Comparison of ENCODE assay signal across 8 cellular contexts in the genomic region with DNA sequence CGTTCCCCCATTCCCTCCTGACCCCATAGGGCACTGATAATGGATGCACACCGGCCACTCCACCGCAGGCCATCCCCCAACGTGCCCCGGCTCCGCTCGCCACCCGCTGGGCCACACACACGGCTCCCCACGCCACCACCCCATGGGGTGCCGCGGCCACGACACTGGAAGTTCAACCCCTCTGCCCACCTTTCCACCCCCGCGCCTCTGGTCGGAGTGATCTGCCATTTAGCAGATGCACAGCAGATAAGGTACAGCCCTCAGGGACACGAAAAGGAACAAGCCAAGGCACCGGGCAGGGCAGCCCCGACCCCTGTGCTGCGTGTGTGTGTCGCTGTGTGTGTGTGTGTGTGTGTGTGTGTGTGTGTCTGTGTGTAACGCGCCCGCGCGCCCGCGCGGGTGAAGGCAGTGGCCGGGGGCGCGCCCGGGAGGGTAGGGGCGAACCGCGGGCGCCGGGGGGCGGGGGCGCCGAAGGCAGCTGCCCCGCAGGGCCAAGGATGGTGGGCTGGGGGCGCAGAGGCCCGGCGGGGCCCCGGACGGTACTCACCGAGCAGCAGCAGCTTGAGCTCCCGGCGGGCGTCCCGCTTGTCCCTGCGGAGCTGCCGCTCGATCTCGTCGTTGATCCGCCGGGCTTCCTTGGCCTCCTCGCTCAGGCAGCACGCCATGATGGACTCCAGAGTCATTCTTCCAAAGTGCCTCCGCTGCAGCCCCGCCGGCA. TPM values are rescaled to one million over a fixed set of nuclear protein-coding genes. Genes with fewer than 3 reads are reported as not detected.
DNase-seq lines count a peak whose midpoint lies in the region; ATAC-seq lines count a peak whose summit lies in the region.

No MANE protein-coding gene starts in this region.

- H2BK15ac ChIP-seq in mesendoderm (replicated peaks; ENCODE audit: low read depth): no peak overlapping the region

- no peaks in the 10 kb centered on the region for H3K4me1 ChIP-seq in mesendoderm (ENCODE audit: control insufficient read depth, low read depth, low read length)

- H2AK5ac ChIP-seq in mesendoderm (ENCODE audit: low read length): no peak overlapping the region

- peaks cover 4% of the 10 kb centered on the region for H3K36me3 Mint-ChIP-seq in activated CD8-positive, alpha-beta T cell treated with anti-CD3 and anti-CD28 coated beads, Interleukin-2, amount 10 ng/mL, durations not matched to agents 7 days and 5 days (ENCODE audit: low read depth)
- peaks cover 19% of the 10 kb centered on the region for H3K36me3 Mint-ChIP-seq in effector memory CD8-positive, alpha-beta T cell (ENCODE audit: insufficient read depth)

- peak overlapping the region; percentile 92 for H3K9ac ChIP-seq in mesendoderm (ENCODE audit: low read length)

- peak overlapping the region; percentile 90 for H3K27ac Mint-ChIP-seq in activated CD8-positive, alpha-beta T cell treated with anti-CD3 and anti-CD28 coated beads, Interleukin-2, amount 10 ng/mL, durations not matched to agents 7 days and 5 days
- H3K27ac Mint-ChIP-seq in effector memory CD8-positive, alpha-beta T cell: peak overlapping the region; percentile 25 to 90

- peaks cover 3% of the 10 kb centered on the region for H3K27me3 Mint-ChIP-seq in activated CD8-positive, alpha-beta T cell treated with anti-CD3 and anti-CD28 coated beads, Interleukin-2, amount 10 ng/mL, durations not matched to agents 7 days and 5 days (ENCODE audit: low read depth)
- H3K27me3 Mint-ChIP-seq in effector memory CD8-positive, alpha-beta T cell: peaks cover 16 to 47% of the 10 kb centered on the region in 2 donors

- H3K27me3 ChIP-seq in mesendoderm (ENCODE audit: insufficient read depth, low read length, poor library complexity): no peaks in the 10 kb centered on the region

- ATAC-seq in activated CD8-positive, alpha-beta T cell treated with anti-CD3 and anti-CD28 coated beads, Interleukin-2, amount 10 ng/mL, durations not matched to agents 7 days and 5 days: peak; percentile 31
- ATAC-seq in effector memory CD8-positive, alpha-beta T cell (replicated peaks): peak; percentile 36
- no peak for ATAC-seq in HG03097 (IDR thresholded peaks at IDR 0.05; ENCODE audit: low FRiP score, unreplicated experiment)

- CTCF ChIA-PET in activated CD8-positive, alpha-beta T cell treated with anti-CD3 and anti-CD28 coated beads, Interleukin-2, amount 10 ng/mL, durations not matched to agents 7 days and 5 days (lab: Charles Lee): interaction anchor here (0.7 to 3.5 kb wide), 5 partner anchors 14 to 339 kb away, joined by 3 to 25 read pairs (median 3); no protein-coding TSS in a partner anchor

- peak overlapping the region; percentile 82 for H2BK120ac ChIP-seq in mesendoderm (ENCODE audit: low read depth, low read length)

- peak overlapping the region; percentile 92 for H3K56ac ChIP-seq in mesendoderm (ENCODE audit: low read length)

- H3K23ac ChIP-seq in mesendoderm (ENCODE audit: low read length): peak overlapping the region; percentile 90

- peak overlapping the region; percentile 84 for H3K4ac ChIP-seq in mesendoderm (ENCODE audit: low read depth, low read length)

- no CpG with 5 or more reads among the region's 64 CpGs for WGBS in mesendoderm (ENCODE audit: extremely low coverage, insufficient coverage, low lambda C conversion rate)

- peak overlapping the region; percentile 96 for H3K18ac ChIP-seq in mesendoderm (ENCODE audit: low read length)

- no peaks in the 10 kb centered on the region for H3K36me3 ChIP-seq in mesendoderm (ENCODE audit: control insufficient read depth, insufficient read depth, low read length)

- peaks cover 32% of the 10 kb centered on the region for H3K79me2 ChIP-seq in mesendoderm (ENCODE audit: control insufficient read depth, insufficient read depth, low read length)

- H3K4me1 Mint-ChIP-seq in activated CD8-positive, alpha-beta T cell treated with anti-CD3 and anti-CD28 coated beads, Interleukin-2, amount 10 ng/mL, durations not matched to agents 7 days and 5 days (ENCODE audit: low read depth): peaks cover 48% of the 10 kb centered on the region
- H3K4me1 Mint-ChIP-seq in effector memory CD8-positive, alpha-beta T cell (ENCODE audit: low read depth in 2 of 2): peaks cover 29 to 34% of the 10 kb centered on the region in 2 donors

- POLR2A ChIA-PET in activated CD8-positive, alpha-beta T cell treated with anti-CD3 and anti-CD28 coated beads, Interleukin-2, amount 10 ng/mL, durations not matched to agents 7 days and 5 days (lab: Charles Lee): interaction anchor here (0.7 to 2.1 kb wide), 5 partner anchors 15 to 205 kb away, joined by 3 to 20 read pairs (median 4); a partner anchor contains a TSS

- peak overlapping the region; percentile 61 for H2BK5ac ChIP-seq in mesendoderm (ENCODE audit: low read length)

- peak overlapping the region; percentile 96 for H3K27ac ChIP-seq in mesendoderm (ENCODE audit: low read depth, low read length)

- H3K4me3 Mint-ChIP-seq in activated CD8-positive, alpha-beta T cell treated with anti-CD3 and anti-CD28 coated beads, Interleukin-2, amount 10 ng/mL, durations not matched to agents 7 days and 5 days: peak overlapping the region; percentile 95
- peak overlapping the region; percentile 81 to 86 for H3K4me3 Mint-ChIP-seq in effector memory CD8-positive, alpha-beta T cell

- H3K79me1 ChIP-seq in mesendoderm (ENCODE audit: low read length): no peaks in the 10 kb centered on the region

- no peaks in the 10 kb centered on the region for H3K9me3 Mint-ChIP-seq in activated CD8-positive, alpha-beta T cell treated with anti-CD3 and anti-CD28 coated beads, Interleukin-2, amount 10 ng/mL, durations not matched to agents 7 days and 5 days (ENCODE audit: insufficient read depth)
- H3K9me3 Mint-ChIP-seq in effector memory CD8-positive, alpha-beta T cell: no peaks in the 10 kb centered on the region

- H3K4me3 ChIP-seq in mesendoderm (ENCODE audit: low read length): peak overlapping the region; percentile 75

- H4K8ac ChIP-seq in mesendoderm (ENCODE audit: low read depth, low read length): no peak overlapping the region

- DNase-seq in EH (ENCODE audit: low read depth): peak; percentile 38
- peak; percentile 10 for DNase-seq in NCI-H146 treated with DMSO at 0.1 percent for 48 hours (lab: John Stamatoyannopoulos, UW; ENCODE audit: unreplicated experiment)
- peak; percentile 66 for DNase-seq in activated CD8-positive, alpha-beta T cell treated with anti-CD3 and anti-CD28 coated beads, Interleukin-2, amount 10 ng/mL, durations not matched to agents 7 days and 5 days
- peak; percentile 24 to 44 (median 38) for DNase-seq in effector memory CD8-positive, alpha-beta T cell
- peak; percentile 79 for DNase-seq in mesendoderm
- peak; percentile 33 for DNase-seq in stimulated activated CD8-positive, alpha-beta memory T cell treated with anti-CD3 and anti-CD28 coated beads, Interleukin-12 subunit alpha, Interleukin-12 subunit beta, amount 100 ng/mL, for 4 hours (ENCODE audit: low read depth)
- DNase-seq in A172 (ENCODE audit: low spot score): no peak

- H3K4me2 ChIP-seq in mesendoderm (ENCODE audit: low read length): peak overlapping the region; percentile 88

- H4K5ac ChIP-seq in mesendoderm (ENCODE audit: low read length): no peak overlapping the region

RNA-seq across cellular contexts. Expression of a gene that starts 0.9 kb away (rescaled TPM):
- total RNA-seq in activated CD8-positive, alpha-beta T cell treated with anti-CD3 and anti-CD28 coated beads, Interleukin-2, amount 10 ng/mL, durations not matched to agents 7 days and 5 days: 10 to 100 TPM; 29.0 to 29.7 TPM
- polyA plus RNA-seq in mesendoderm (2013, experiment 1 of 2): 35.6 TPM
- polyA plus RNA-seq in mesendoderm (2013, experiment 2 of 2): 36.2 TPM
- total RNA-seq in A172 (2014; rRNA removed; shearing (Covaris generic)): 38.4 and 42.0 TPM in 2 replicates
